19 cellular contexts compared by ENCODE assay signal in genomic region chr10:130844264-130844761, GRCh38.
DNase-seq lines count a peak whose midpoint lies in the region; ATAC-seq, FAIRE-seq and TF ChIP-seq lines count a peak whose summit lies in the region.
"Had no signal": no experiment of that assay in that cellular context is flagged by ENCODE, and none has a peak within 500 bp of the region (broad histone marks: within the 10 kb centered on the region; RNA-seq: fewer than 3 reads in every experiment).

No MANE protein-coding gene starts in this region.

- no peak overlapping the region for H3K18ac ChIP-seq in neuronal stem cell (ENCODE audit: low read length)

- in situ Hi-C loops in brain microvascular endothelial cell (cut with HindIII; ENCODE audit: low pct_ligation_motif_present, low sequenced_read_pairs), result no loop called here

- no peak overlapping the region for H3K9ac ChIP-seq in neuronal stem cell (ENCODE audit: low read depth, low read length, poor library complexity)
- H3K9ac ChIP-seq: BLaER1 had no signal

- TF ChIP-seq RAD21 in A549 (conservative IDR thresholded peaks at IDR 0.05 in 1 of 2, IDR thresholded peaks at IDR 0.05 in 1 of 2), result no peak

- no peak for TF ChIP-seq CTCF in A549 (IDR thresholded peaks at IDR 0.05)
- no peak for TF ChIP-seq CTCF in A673 (conservative IDR thresholded peaks at IDR 0.05; ENCODE audit: low read depth, low read length)
- no peak for TF ChIP-seq CTCF in brain microvascular endothelial cell (IDR thresholded peaks at IDR 0.05; ENCODE audit: low read depth, low read length, missing control alignments)

- ATAC-seq in A549, result no peak
- no peak for ATAC-seq in GM21717 (IDR thresholded peaks at IDR 0.05; ENCODE audit: unreplicated experiment)
- ATAC-seq in GM18858 (IDR thresholded peaks at IDR 0.05; ENCODE audit: unreplicated experiment), result no peak

- FAIRE-seq in A549 (lab: Jason Lieb, UNC), result no peak
- FAIRE-seq: A204.1, GM12892, GM18507, H54, HTR-8/SVneo had no signal

- H2BK120ac ChIP-seq in neuronal stem cell (ENCODE audit: low read depth, low read length), result no peak overlapping the region

- no TSS peak for BruUV-seq in A673 (replicated peaks; lab: Mats Ljungman, UMichigan)

- no peak for TF ChIP-seq POLR2A in A549 (IDR thresholded peaks at IDR 0.05; ENCODE audit: low read length)

- no peak overlapping the region for H4K8ac ChIP-seq in neuronal stem cell (ENCODE audit: low read depth, low read length)

- H3K23ac ChIP-seq in neuronal stem cell (ENCODE audit: low read depth, low read length, poor library complexity), result no peak overlapping the region

- no peak overlapping the region for H2BK5ac ChIP-seq in neuronal stem cell (ENCODE audit: low read length)

- no peak overlapping the region for H3K4me3 ChIP-seq in A549
- H3K4me3 ChIP-seq in A673 (ENCODE audit: low read depth, low read length, poor library complexity, severe bottlenecking), result no peak overlapping the region
- no peak overlapping the region for H3K4me3 ChIP-seq in brain microvascular endothelial cell (ENCODE audit: low read depth, low read length)
- H3K4me3 ChIP-seq in neuronal stem cell (ENCODE audit: low read length in 2 of 2), result no peak overlapping the region
- H3K4me3 ChIP-seq: BLaER1 had no signal

- WGBS in A549 (ENCODE audit: missing lambda C conversion rate), result 23% methylated on average over 8 of the region's 8 CpGs
- WGBS in neuronal stem cell (ENCODE audit: extremely low coverage in 2 of 2, insufficient read length in 2 of 2, insufficient replicate concordance in 1 of 2), 2 donors, result no CpG with 5 or more reads among the region's 8 CpGs

- no peak overlapping the region for H2AK5ac ChIP-seq in neuronal stem cell (ENCODE audit: low read depth, low read length)

- CTCF ChIA-PET in A549 (lab: Yijun Ruan, JAX) (no interaction called here), A673 (lab: Charles Lee) (no interaction called here)

- no peak overlapping the region for H4K91ac ChIP-seq in neuronal stem cell (ENCODE audit: low read depth, low read length, poor library complexity)

- POLR2A ChIA-PET in A549 (lab: Yijun Ruan, JAX), result no interaction called here
- POLR2A ChIA-PET in A673 (lab: Charles Lee; ENCODE audit: low non-redundant PET), result no interaction called here

- H3K79me1 ChIP-seq in neuronal stem cell (ENCODE audit: low read depth, low read length), result no peaks in the 10 kb centered on the region

- H3K27ac ChIP-seq in A549 (no peak overlapping the region), A673 (ENCODE audit: low read depth, low read length, poor library complexity, severe bottlenecking) (no peak overlapping the region), brain microvascular endothelial cell (no peak overlapping the region), neuronal stem cell (replicated peaks; ENCODE audit: low read length) (no peak overlapping the region)
- H3K27ac ChIP-seq: BLaER1 had no signal

- H2BK15ac ChIP-seq in neuronal stem cell (ENCODE audit: low read length), result no peak overlapping the region

- no peak for TF ChIP-seq EP300 in A549 (IDR thresholded peaks at IDR 0.05)

- H3K4me2 ChIP-seq in A549 (no peak overlapping the region), neuronal stem cell (ENCODE audit: insufficient read depth, low read length, poor library complexity, severe bottlenecking) (no peak overlapping the region)
- H3K4me2 ChIP-seq: BLaER1 had no signal

- DNase-seq in A549 (ENCODE audit: low read depth in 1 of 2, low spot score in 1 of 2) (no peak), A673 (ENCODE audit: low spot score) (peak; percentile 12), brain microvascular endothelial cell (peak; percentile 36), neuronal stem cell (ENCODE audit: low spot score) (no peak), posterior cingulate gyrus (no peak)
- DNase-seq: CD4-positive, alpha-beta memory T cell; DMS153; DMS79; GDM1; HCEC 1CT; KG1 had no signal

- H3K14ac ChIP-seq in neuronal stem cell (ENCODE audit: low read length), result peak overlapping the region; percentile 51

- no peak overlapping the region for H3K4ac ChIP-seq in neuronal stem cell (ENCODE audit: low read length)

- no peak overlapping the region for H2AFZ ChIP-seq in neuronal stem cell (ENCODE audit: low read length)

- H3K9me3 ChIP-seq in A549 (no peaks in the 10 kb centered on the region), A673 (ENCODE audit: low read depth, low read length, poor library complexity, severe bottlenecking) (no peaks in the 10 kb centered on the region), neuronal stem cell (replicated peaks in 1 of 2; ENCODE audit: control insufficient read depth in 2 of 2, insufficient read depth in 1 of 2, low read depth in 1 of 2, low read length in 2 of 2) (no peaks in the 10 kb centered on the region)
- H3K9me3 ChIP-seq: BLaER1 had no signal

- H2BK12ac ChIP-seq in neuronal stem cell (ENCODE audit: low read length), result no peak overlapping the region

- no peaks in the 10 kb centered on the region for H3K27me3 ChIP-seq in A673 (replicated peaks; ENCODE audit: insufficient read depth, low read depth, low read length, poor library complexity)
- H3K27me3 ChIP-seq in brain microvascular endothelial cell (replicated peaks), result no peaks in the 10 kb centered on the region
- no peaks in the 10 kb centered on the region for H3K27me3 ChIP-seq in neuronal stem cell (ENCODE audit: control insufficient read depth in 3 of 3, insufficient read depth in 3 of 3, low read depth in 1 of 3, low read length in 3 of 3)
- H3K27me3 ChIP-seq: BLaER1 had no signal

- H3K4me1 ChIP-seq in A549, result no peaks in the 10 kb centered on the region
- H3K4me1 ChIP-seq in A673 (ENCODE audit: insufficient read depth, low read length, poor library complexity, severe bottlenecking), result no peaks in the 10 kb centered on the region
- peaks cover 0 to 2% of the 10 kb centered on the region in 2 donors for H3K4me1 ChIP-seq in neuronal stem cell (ENCODE audit: control insufficient read depth in 2 of 2, insufficient read depth in 1 of 2, low read depth in 1 of 2, low read length in 2 of 2)
- H3K4me1 ChIP-seq: BLaER1 had no signal

- intact Hi-C loops in A673 (cut with micrococcal nuclease; ENCODE audit: unreplicated experiment), result no loop called here
- intact Hi-C loops in posterior cingulate gyrus (cut with DNase I), result no loop called here

- H3K36me3 ChIP-seq in A673 (ENCODE audit: insufficient read depth, low read length, poor library complexity, severe bottlenecking) (no peaks in the 10 kb centered on the region), brain microvascular endothelial cell (replicated peaks) (no peaks in the 10 kb centered on the region), neuronal stem cell (replicated peaks in 1 of 2; ENCODE audit: control insufficient read depth in 2 of 2, insufficient read depth in 2 of 2, low read length in 2 of 2) (no peaks in the 10 kb centered on the region)
- H3K36me3 ChIP-seq: BLaER1 had no signal

TF ChIP-seq in A549, 52 proteins besides CTCF, POLR2A, EP300 and RAD21:
- no peak for TF ChIP-seq TFCP2L1 (CRISPR knock-in tag; IDR thresholded peaks at IDR 0.05)
- peak; percentile 78 for TF ChIP-seq NFE2L2 (conservative IDR thresholded peaks at IDR 0.05; ENCODE audit: low read length)
- TF ChIP-seq CBX8 (IDR thresholded peaks at IDR 0.05), result no peak
- no peak for TF ChIP-seq ZSCAN20 (CRISPR knock-in tag; IDR thresholded peaks at IDR 0.05)

Comparison
In these comparisons a context has a peak if more than half of its experiments do, and no peak if none do; other contexts are left out.
1. DNase-seq: peak in A673 (single experiment) and brain microvascular endothelial cell (single experiment); none in A549 (0 of 2), neuronal stem cell (single experiment) and posterior cingulate gyrus (0 of 10).